ENCODE assay signal across 20 cellular contexts in the genomic region with DNA sequence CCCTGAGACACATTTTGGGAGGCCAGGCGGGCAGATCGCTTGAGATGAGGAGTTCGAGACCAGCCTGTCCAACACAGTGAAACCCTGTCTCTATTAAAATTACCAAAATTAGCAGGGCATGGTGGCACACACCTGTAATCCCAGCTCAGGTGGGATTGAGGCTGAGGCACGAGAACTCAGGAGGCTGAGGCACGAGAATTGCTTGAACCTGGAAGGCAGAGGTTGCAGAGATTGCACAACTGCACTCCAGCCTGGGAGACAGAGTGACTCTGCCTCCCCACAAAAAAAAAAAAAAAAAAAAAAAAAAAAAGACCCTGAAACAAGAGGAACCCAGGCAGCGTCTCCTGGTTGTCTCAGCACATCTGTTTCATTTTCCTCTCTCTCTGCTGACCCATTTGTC.
"Had no signal": no experiment of that assay in that cellular context is flagged by ENCODE, and none has a peak within 500 bp of the region (broad histone marks: within the 10 kb centered on the region; RNA-seq: fewer than 3 reads in every experiment).

No MANE protein-coding gene starts in this region.

- H3K27ac ChIP-seq: epithelial cell of prostate, foreskin keratinocyte, lower lobe of right lung, skin epidermis, tibial nerve, uterus, VCaP had no signal

- H3K27me3 ChIP-seq: foreskin keratinocyte, tibial nerve, uterus had no signal

- DNase-seq: activated CD4-positive, alpha-beta T cell treated with anti-CD3 and anti-CD28 coated beads, Interleukin-2, amount 50 U/mL, for 48 hours; activated gamma-delta T cell; endodermal cell; foreskin keratinocyte; glutamatergic neuron; hippocampal formation; lower lobe of right lung; nucleus accumbens; stimulated activated CD4-positive, alpha-beta T cell treated with anti-CD3 and anti-CD28 coated beads, Interleukin-2, amount 100 ng/mL, for 48 hours; uterus had no signal

- H3K27me3 Mint-ChIP-seq: stimulated activated naive CD8-positive, alpha-beta T cell treated with anti-CD3 and anti-CD28 coated beads, Interleukin-15, Interleukin-2, amounts not matched to agents 100 ng/mL and 50 ng/mL, for 24 hours had no signal

- ATAC-seq: activated naive CD4-positive, alpha-beta T cell treated with anti-CD3 and anti-CD28 coated beads, Interleukin-2, amount 50 U/mL, for 72 hours; foreskin keratinocyte; lower lobe of right lung had no signal

- FAIRE-seq: bronchial epithelial cell, colon had no signal

- H3K36me3 ChIP-seq: lower lobe of right lung, tibial nerve, uterus had no signal

- H3K4me1 ChIP-seq: foreskin keratinocyte had no signal

- H3K4me3 Mint-ChIP-seq: endodermal cell; nephron; stimulated activated naive CD8-positive, alpha-beta T cell treated with anti-CD3 and anti-CD28 coated beads, Interleukin-15, Interleukin-2, amounts not matched to agents 100 ng/mL and 50 ng/mL, for 24 hours; T-helper 1 cell treated with Interleukin-12 subunit alpha and Interleukin-12 subunit beta and Interleukin-4 antibody, amounts not matched to agents 30 μg/mL and 1 μg/mL, for 36 hours had no signal

- H3K9me3 Mint-ChIP-seq: activated naive CD4-positive, alpha-beta T cell treated with anti-CD3 and anti-CD28 coated beads, Interleukin-2, amount 50 U/mL, for 72 hours; endodermal cell; nephron; stimulated activated naive CD8-positive, alpha-beta T cell treated with anti-CD3 and anti-CD28 coated beads, Interleukin-15, Interleukin-2, amounts not matched to agents 100 ng/mL and 50 ng/mL, for 24 hours; T-helper 1 cell treated with Interleukin-12 subunit alpha and Interleukin-12 subunit beta and Interleukin-4 antibody, amounts not matched to agents 30 μg/mL and 1 μg/mL, for 36 hours had no signal

- H3K4me3 ChIP-seq: lower lobe of right lung, skin epidermis, tibial nerve, uterus had no signal

- H3K27ac Mint-ChIP-seq: activated naive CD4-positive, alpha-beta T cell treated with anti-CD3 and anti-CD28 coated beads, Interleukin-2, amount 50 U/mL, for 72 hours; endodermal cell; stimulated activated naive CD8-positive, alpha-beta T cell treated with anti-CD3 and anti-CD28 coated beads, Interleukin-15, Interleukin-2, amounts not matched to agents 100 ng/mL and 50 ng/mL, for 24 hours; T-helper 1 cell treated with Interleukin-12 subunit alpha and Interleukin-12 subunit beta and Interleukin-4 antibody, amounts not matched to agents 30 μg/mL and 1 μg/mL, for 36 hours had no signal

- H3K9me3 ChIP-seq: lower lobe of right lung, tibial nerve, uterus had no signal
